In the genomic region with DNA sequence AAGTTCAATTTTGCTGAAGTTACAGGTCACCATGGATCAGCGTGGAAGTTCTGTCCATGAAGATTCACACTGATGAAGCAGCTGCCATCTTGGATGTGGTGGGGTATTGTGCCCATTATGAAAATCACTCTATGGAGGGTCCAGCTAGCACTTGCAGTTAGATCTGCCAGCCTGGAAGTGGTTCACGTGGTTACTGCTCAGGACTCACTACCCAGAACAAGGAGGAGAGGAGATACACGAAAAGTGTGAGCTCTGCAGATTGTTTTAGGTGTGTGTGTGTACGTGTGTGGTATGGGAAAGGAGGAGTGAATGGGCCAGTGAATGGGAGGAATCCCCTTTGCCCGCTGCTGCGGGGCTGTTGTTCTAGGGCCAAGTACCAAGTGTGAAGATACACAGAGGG, we compare ENCODE assay signal across 13 cellular contexts.
"Had no signal": no experiment of that assay in that cellular context is flagged by ENCODE, and none has a peak within 500 bp of the region (broad histone marks: within the 10 kb centered on the region; RNA-seq: fewer than 3 reads in every experiment).

No MANE protein-coding gene starts in this region.

- H3K4me3 ChIP-seq: esophagus squamous epithelium, left lung, sigmoid colon, spleen had no signal

- DNase-seq: activated CD4-positive, alpha-beta T cell treated with anti-CD3 and anti-CD28 coated beads for 1 hour; activated T-cell treated with anti-CD3 and anti-CD28 coated beads, Interleukin-2, amount 50 U/mL, for 1 hour; amniotic stem cell; cortex of kidney; effector CD4-positive, alpha-beta T cell; esophagus squamous epithelium; hippocampal formation; kidney; left lung; mammary epithelial cell; sigmoid colon; spleen had no signal

- H3K27ac ChIP-seq: esophagus squamous epithelium, left lung, parathyroid adenoma, sigmoid colon, spleen had no signal

- ATAC-seq: left lung had no signal

- H3K4me1 ChIP-seq: left lung, sigmoid colon had no signal

- H3K27me3 ChIP-seq: esophagus squamous epithelium, left lung, sigmoid colon had no signal

- H3K36me3 ChIP-seq: esophagus squamous epithelium, left lung, sigmoid colon, spleen had no signal

- H3K9me3 ChIP-seq: esophagus squamous epithelium, left lung, sigmoid colon, spleen had no signal
